4 cellular contexts compared by ENCODE assay signal in genomic region chr4:40392241-40392640, GRCh38. TPM values are rescaled to one million over a fixed set of nuclear protein-coding genes. Genes with fewer than 3 reads are reported as not detected.
"Had no signal": no experiment of that assay in that cellular context is flagged by ENCODE, and none has a peak within 500 bp of the region (broad histone marks: within the 10 kb centered on the region; RNA-seq: fewer than 3 reads in every experiment).

No MANE protein-coding gene starts in this region.

RNA-seq across cellular contexts. Expression of gene CHRNA9, which starts 57.1 kb away (rescaled TPM):
- total RNA-seq: PC-3, Peyer's patch, Right ventricle myocardium superior, SJSA1 had no signal
